Comparison of ENCODE assay signal across 11 cellular contexts in genomic region chr15:40266828-40267304, GRCh38. TPM values are rescaled to one million over a fixed set of nuclear protein-coding genes. Genes with fewer than 3 reads are reported as not detected.
DNase-seq lines count a peak whose midpoint lies in the region; ATAC-seq and TF ChIP-seq lines count a peak whose summit lies in the region.
"Had no signal": no experiment of that assay in that cellular context is flagged by ENCODE, and none has a peak within 500 bp of the region (broad histone marks: within the 10 kb centered on the region; RNA-seq: fewer than 3 reads in every experiment).

No MANE protein-coding gene starts in this region.

- no peaks in the 10 kb centered on the region for H4K20me1 ChIP-seq in SK-N-SH (ENCODE audit: insufficient read depth)

- H2AFZ ChIP-seq in SK-N-SH (ENCODE audit: low read depth), result no peak overlapping the region

- H3K9me3 ChIP-seq in SK-N-SH (no peaks in the 10 kb centered on the region), thoracic aorta (no peaks in the 10 kb centered on the region)

- DNase-seq in NOMO-1 (lab: John Stamatoyannopoulos, UW; ENCODE audit: unreplicated experiment in 2 of 2) (peak; percentile 19 to 30), NOMO-1 treated with dmso at 0.1 percent for 144 hours (lab: John Stamatoyannopoulos, UW; ENCODE audit: unreplicated experiment) (no peak), SK-N-SH (no peak), glomerular endothelial cell (ENCODE audit: extremely low read depth, low read depth, low spot score) (peak; percentile 51), thoracic aorta (ENCODE audit: low spot score) (peak; percentile 51), DMS 273 treated with DMSO at 0.1 percent for 48 hours (lab: John Stamatoyannopoulos, UW) (no peak), NCI-H345 (lab: John Stamatoyannopoulos, UW) (no peak)
- DNase-seq: AML-193; stimulated activated CD4-positive, alpha-beta T cell treated with anti-CD3 and anti-CD28 coated beads, Interleukin-4, amount 100 ng/mL, for 24 hours had no signal

- H3K4me2 ChIP-seq in SK-N-SH, result 0 out of 2 replicates have a peak overlapping the region, but pooled peaks have one; percentile 39

- peak overlapping the region in 1 of 2 experiments; percentile 70; a peak in 2 of 4 replicates for H3K27ac ChIP-seq in SK-N-SH (ENCODE audit: low read depth in 2 of 2, low read length in 1 of 2)
- H3K27ac ChIP-seq in thoracic aorta, result no peak overlapping the region

- no peak for TF ChIP-seq EP300 in SK-N-SH (IDR thresholded peaks at IDR 0.05; ENCODE audit: borderline replicate concordance in 1 of 2, low read depth in 1 of 2, low read length in 1 of 2)

- POLR2A ChIA-PET in SK-N-SH (lab: Yijun Ruan, JAX), result no interaction called here

- H3K4me1 ChIP-seq in SK-N-SH (ENCODE audit: control insufficient read depth in 1 of 2, insufficient read depth in 2 of 2, low read depth in 1 of 2, low read length in 1 of 2) (peaks cover 0 to 2% of the 10 kb centered on the region in 2 experiments; a peak in 1 of 4 replicates), thoracic aorta (ENCODE audit: control insufficient read depth in 1 of 2, low read depth in 2 of 2) (no peaks in the 10 kb centered on the region)

- TF ChIP-seq RAD21 in SK-N-SH (IDR thresholded peaks at IDR 0.05; ENCODE audit: low read length), result no peak

- WGBS in SK-N-SH (ENCODE audit: low lambda C conversion rate), result 43% methylated on average over 6 of the region's 7 CpGs

- peak; percentile 83 for ATAC-seq in thoracic aorta (ENCODE audit: insufficient number of reproducible peaks, low FRiP score, low read depth)
- no peak for ATAC-seq in GM19351 (IDR thresholded peaks at IDR 0.05; ENCODE audit: unreplicated experiment)

- no peaks in the 10 kb centered on the region for H3K36me3 ChIP-seq in SK-N-SH (replicated peaks in 1 of 2; ENCODE audit: control insufficient read depth in 1 of 2, insufficient read depth in 2 of 2, low read length in 1 of 2)
- H3K36me3 ChIP-seq in thoracic aorta, result no peaks in the 10 kb centered on the region

- TF ChIP-seq CTCF in SK-N-SH (IDR thresholded peaks at IDR 0.05) (no peak), thoracic aorta (IDR thresholded peaks at IDR 0.05) (no peak)

- H3K4me3 ChIP-seq in SK-N-SH (ENCODE audit: low read depth in 2 of 2, low read length in 1 of 2), result no peak overlapping the region
- H3K4me3 ChIP-seq in thoracic aorta, result no peak overlapping the region

- H3F3A ChIP-seq in SK-N-SH (replicated peaks; ENCODE audit: insufficient read depth), result peaks cover 5% of the 10 kb centered on the region

- no peaks in the 10 kb centered on the region for H3K79me2 ChIP-seq in SK-N-SH (ENCODE audit: insufficient read depth)

- H3K27me3 ChIP-seq in SK-N-SH (ENCODE audit: insufficient read depth) (no peaks in the 10 kb centered on the region), thoracic aorta (replicated peaks; ENCODE audit: insufficient read depth) (no peaks in the 10 kb centered on the region)

- H3K9me2 ChIP-seq in SK-N-SH, result no peaks in the 10 kb centered on the region

- H3K9ac ChIP-seq in SK-N-SH, result no peak overlapping the region

- CTCF ChIA-PET in SK-N-SH (lab: Yijun Ruan, JAX), result interaction anchor here (1.0 to 25.6 kb wide), 5 partner anchors 7 to 59 kb away, joined by 3 to 868 read pairs (median 100); partner anchors contain the start of genes ANKRD63 and PAK6

TF ChIP-seq in SK-N-SH, 30 proteins besides CTCF, POLR2A, EP300 and RAD21:
- TF ChIP-seq JUND (IDR thresholded peaks at IDR 0.05) (peak; percentile 89), TAF1 (IDR thresholded peaks at IDR 0.05; ENCODE audit: borderline replicate concordance, low read depth, low read length) (no peak), TCF12 (IDR thresholded peaks at IDR 0.05) (peak; percentile 53; the same call in 1 of the 2 replicates), RXRA (IDR thresholded peaks at IDR 0.05; ENCODE audit: borderline replicate concordance, low read depth) (no peak), NFIC (IDR thresholded peaks at IDR 0.05; ENCODE audit: borderline replicate concordance) (peak; percentile 55; the same call in 1 of the 2 replicates), FOSL2 (IDR thresholded peaks at IDR 0.05; ENCODE audit: borderline replicate concordance, low read depth) (peak; percentile 96), MAX (IDR thresholded peaks at IDR 0.05; ENCODE audit: low read depth) (peak; percentile 24; the same call in 1 of the 2 replicates), GATA2 (CRISPR knock-in tag; IDR thresholded peaks at IDR 0.05) (no peak), ZBTB33 (IDR thresholded peaks at IDR 0.05; ENCODE audit: borderline replicate concordance, low read depth) (no peak)
- TF ChIP-seq, protein P1, sequence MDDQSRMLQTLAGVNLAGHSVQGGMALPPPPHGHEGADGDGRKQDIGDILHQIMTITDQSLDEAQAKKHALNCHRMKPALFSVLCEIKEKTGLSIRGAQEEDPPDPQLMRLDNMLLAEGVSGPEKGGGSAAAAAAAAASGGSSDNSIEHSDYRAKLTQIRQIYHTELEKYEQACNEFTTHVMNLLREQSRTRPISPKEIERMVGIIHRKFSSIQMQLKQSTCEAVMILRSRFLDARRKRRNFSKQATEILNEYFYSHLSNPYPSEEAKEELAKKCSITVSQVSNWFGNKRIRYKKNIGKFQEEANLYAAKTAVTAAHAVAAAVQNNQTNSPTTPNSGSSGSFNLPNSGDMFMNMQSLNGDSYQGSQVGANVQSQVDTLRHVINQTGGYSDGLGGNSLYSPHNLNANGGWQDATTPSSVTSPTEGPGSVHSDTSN (IDR thresholded peaks at IDR 0.05), result 0 out of 2 replicates have a peak, but pooled peaks have one; percentile 24
TF ChIP-seq in SK-N-SH: peak in this region for 6.

RNA-seq across cellular contexts. Expression of gene ANKRD63, which starts 16.0 kb away (rescaled TPM):
- not detected in 2 replicates for polyA plus RNA-seq in SK-N-SH (2012; rRNA removed)
- polyA plus RNA-seq in SK-N-SH (2012; cell fraction: cytosol; rRNA removed), result not detected in 2 replicates
- not detected in 2 replicates for polyA plus RNA-seq in SK-N-SH (2012; cell fraction: nucleus; rRNA removed)
- total RNA-seq in glomerular endothelial cell (0.18 TPM in 1 of 2 replicates, not detected in the other), thoracic aorta (not detected)
- total RNA-seq: T-helper 1 cell treated with Interleukin-12 subunit alpha and Interleukin-12 subunit beta and Interleukin-4 antibody, amounts not matched to agents 30 ng/mL and 1 ng/mL, for 36 hours had no signal

RNA-seq across cellular contexts. Expression of gene PAK6, which starts 28.0 kb away (rescaled TPM):
- 0.07 and 0.16 TPM in 2 replicates for polyA plus RNA-seq in SK-N-SH (2012; rRNA removed)
- polyA plus RNA-seq in SK-N-SH (2012; cell fraction: cytosol; rRNA removed), result 0.06 and 0.07 TPM in 2 replicates
- 0.11 and 0.12 TPM in 2 replicates for polyA plus RNA-seq in SK-N-SH (2012; cell fraction: nucleus; rRNA removed)
- total RNA-seq in glomerular endothelial cell, result not detected in 2 replicates
- under 1 TPM; 0.68 to 0.78 TPM for total RNA-seq in thoracic aorta

RNA-seq across cellular contexts. Expression of gene PLCB2, which starts 40.9 kb away (rescaled TPM):
- polyA plus RNA-seq in SK-N-SH (2012; rRNA removed), result 0.15 TPM in 2 replicates
- polyA plus RNA-seq in SK-N-SH (2012; cell fraction: cytosol; rRNA removed), result 0.10 and 0.12 TPM in 2 replicates
- polyA plus RNA-seq in SK-N-SH (2012; cell fraction: nucleus; rRNA removed), result 0.44 and 0.59 TPM in 2 replicates
- total RNA-seq in glomerular endothelial cell (3.0 and 5.1 TPM in 2 replicates), thoracic aorta (10 to 100 TPM; 17.7 to 32.4 TPM)

RNA-seq across cellular contexts. Expression of gene INAFM2, which starts 56.6 kb away (rescaled TPM):
- 7.8 and 9.8 TPM in 2 replicates for polyA plus RNA-seq in SK-N-SH (2012; rRNA removed)
- polyA plus RNA-seq in SK-N-SH (2012; cell fraction: cytosol; rRNA removed), result 10.2 and 10.7 TPM in 2 replicates
- polyA plus RNA-seq in SK-N-SH (2012; cell fraction: nucleus; rRNA removed), result 8.0 and 11.1 TPM in 2 replicates
- total RNA-seq in glomerular endothelial cell (13.5 and 20.7 TPM in 2 replicates), thoracic aorta (10 to 100 TPM; 63.8 to 79.2 TPM)

Comparison
In these comparisons a context has a peak if more than half of its experiments do, and no peak if none do; other contexts are left out.
1. DNase-seq: peak in NOMO-1 (2 of 2), glomerular endothelial cell (single experiment) and thoracic aorta (single experiment); none in NOMO-1 treated with dmso at 0.1 percent for 144 hours (single experiment), SK-N-SH (single experiment), DMS 273 treated with DMSO at 0.1 percent for 48 hours (single experiment) and NCI-H345 (single experiment).